In genomic region chr11:65446446-65447277, GRCh38 we compare ENCODE assay signal across 8 cellular contexts. TPM values are rescaled to one million over a fixed set of nuclear protein-coding genes. Genes with fewer than 3 reads are reported as not detected.
A peak's percentile ranks its signal among the peaks of the same experiment; 100 is the strongest.
DNase-seq lines count a peak whose midpoint lies in the region; ATAC-seq lines count a peak whose summit lies in the region.

No MANE protein-coding gene starts in this region.

- H3K36me3 Mint-ChIP-seq in immature natural killer cell: no peaks in the 10 kb centered on the region

- peaks cover 32% of the 10 kb centered on the region in 2 donors for H3K4me1 Mint-ChIP-seq in immature natural killer cell
- peaks cover 60% of the 10 kb centered on the region for H3K4me1 Mint-ChIP-seq in stimulated activated naive CD8-positive, alpha-beta T cell treated with anti-CD3 and anti-CD28 coated beads, Interleukin-15, amount 100 ng/mL, for 72 hours

- no peaks in the 10 kb centered on the region for H3K9me3 ChIP-seq in adipocyte (ENCODE audit: control insufficient read depth, low read length)

- ATAC-seq in stimulated activated naive CD8-positive, alpha-beta T cell treated with anti-CD3 and anti-CD28 coated beads, Interleukin-15, amount 100 ng/mL, for 72 hours: peak; percentile 26
- ATAC-seq in GM18858 (IDR thresholded peaks at IDR 0.05; ENCODE audit: unreplicated experiment) (no peak), GM18907 (IDR thresholded peaks at IDR 0.05; ENCODE audit: unreplicated experiment) (no peak)

- peak overlapping the region; percentile 34 to 70 (median 40) for H3K27ac Mint-ChIP-seq in immature natural killer cell
- H3K27ac Mint-ChIP-seq in stimulated activated naive CD8-positive, alpha-beta T cell treated with anti-CD3 and anti-CD28 coated beads, Interleukin-15, amount 100 ng/mL, for 72 hours: peak overlapping the region in 1 of 2 donors; percentile 55

- H3K27me3 Mint-ChIP-seq in immature natural killer cell (ENCODE audit: low read depth in 3 of 3): peaks cover 0 to 5% (median 1%) of the 10 kb centered on the region in 3 donors
- no peaks in the 10 kb centered on the region for H3K27me3 Mint-ChIP-seq in stimulated activated naive CD8-positive, alpha-beta T cell treated with anti-CD3 and anti-CD28 coated beads, Interleukin-15, amount 100 ng/mL, for 72 hours

- no peaks in the 10 kb centered on the region for H3K9me3 Mint-ChIP-seq in immature natural killer cell
- H3K9me3 Mint-ChIP-seq in stimulated activated naive CD8-positive, alpha-beta T cell treated with anti-CD3 and anti-CD28 coated beads, Interleukin-15, amount 100 ng/mL, for 72 hours: peaks cover 0 to 9% of the 10 kb centered on the region in 2 donors

- H3K4me3 Mint-ChIP-seq in immature natural killer cell: no peak overlapping the region
- H3K4me3 Mint-ChIP-seq in stimulated activated naive CD8-positive, alpha-beta T cell treated with anti-CD3 and anti-CD28 coated beads, Interleukin-15, amount 100 ng/mL, for 72 hours: no peak overlapping the region

- DNase-seq in HT-29 (ENCODE audit: low spot score) (peak; percentile 20), adipocyte (ENCODE audit: low read depth) (peak; percentile 32), immature natural killer cell (no peak), cerebellum (ENCODE audit: low spot score) (no peak)
- DNase-seq in stimulated activated naive CD8-positive, alpha-beta T cell treated with anti-CD3 and anti-CD28 coated beads, Interleukin-15, amount 100 ng/mL, for 72 hours: no peak
- no peak for DNase-seq in stimulated activated CD4-positive, alpha-beta T cell treated with anti-CD3 and anti-CD28 coated beads, Interleukin-15, amount 100 ng/mL, for 24 hours

- peak overlapping the region; percentile 76 for H3K9ac ChIP-seq in adipocyte (ENCODE audit: low read length)

- H3K27me3 ChIP-seq in adipocyte (replicated peaks; ENCODE audit: control insufficient read depth, insufficient read depth, low read length): no peaks in the 10 kb centered on the region

- H3K36me3 ChIP-seq in adipocyte (ENCODE audit: control insufficient read depth, insufficient read depth, low read length, severe bottlenecking): peaks cover 45% of the 10 kb centered on the region

- peaks cover 68% of the 10 kb centered on the region for H3K4me1 ChIP-seq in adipocyte (ENCODE audit: control insufficient read depth, insufficient read depth, low read length)

- H3K4me3 ChIP-seq in adipocyte (ENCODE audit: low read length): peak overlapping the region; percentile 36

RNA-seq across cellular contexts. Expression of gene NEAT1, which starts 24.1 kb away (rescaled TPM):
- total RNA-seq in HT-29 (2014; rRNA removed; shearing (Covaris generic)): 50.1 and 61.5 TPM in 2 replicates
- 1 to 10 TPM in 2 of 3 donors, under 1 TPM in 1; 0.26 to 5.9 (median 1.4) TPM for polyA plus RNA-seq in immature natural killer cell
- total RNA-seq in cerebellum: 17.0 TPM

RNA-seq across cellular contexts. Expression of gene MALAT1, which starts 52.2 kb away (rescaled TPM):
- 1,827 and 2,040 TPM in 2 replicates for total RNA-seq in HT-29 (2014; rRNA removed; shearing (Covaris generic))
- polyA plus RNA-seq in immature natural killer cell: 1,000 to 10,000 TPM; 1,459 to 3,517 (median 2,451) TPM
- total RNA-seq in cerebellum: 17,703 TPM

Comparison
In these comparisons a context has a peak if more than half of its experiments do, and no peak if none do; other contexts are left out.
1. DNase-seq: peak in HT-29 (single experiment) and adipocyte (single experiment); none in immature natural killer cell (0 of 3), stimulated activated naive CD8-positive, alpha-beta T cell treated with anti-CD3 and anti-CD28 coated beads, Interleukin-15, amount 100 ng/mL, for 72 hours (0 of 2), cerebellum (single experiment) and stimulated activated CD4-positive, alpha-beta T cell treated with anti-CD3 and anti-CD28 coated beads, Interleukin-15, amount 100 ng/mL, for 24 hours (single experiment).